ENCODE assay signal across 8 cellular contexts in the genomic region with DNA sequence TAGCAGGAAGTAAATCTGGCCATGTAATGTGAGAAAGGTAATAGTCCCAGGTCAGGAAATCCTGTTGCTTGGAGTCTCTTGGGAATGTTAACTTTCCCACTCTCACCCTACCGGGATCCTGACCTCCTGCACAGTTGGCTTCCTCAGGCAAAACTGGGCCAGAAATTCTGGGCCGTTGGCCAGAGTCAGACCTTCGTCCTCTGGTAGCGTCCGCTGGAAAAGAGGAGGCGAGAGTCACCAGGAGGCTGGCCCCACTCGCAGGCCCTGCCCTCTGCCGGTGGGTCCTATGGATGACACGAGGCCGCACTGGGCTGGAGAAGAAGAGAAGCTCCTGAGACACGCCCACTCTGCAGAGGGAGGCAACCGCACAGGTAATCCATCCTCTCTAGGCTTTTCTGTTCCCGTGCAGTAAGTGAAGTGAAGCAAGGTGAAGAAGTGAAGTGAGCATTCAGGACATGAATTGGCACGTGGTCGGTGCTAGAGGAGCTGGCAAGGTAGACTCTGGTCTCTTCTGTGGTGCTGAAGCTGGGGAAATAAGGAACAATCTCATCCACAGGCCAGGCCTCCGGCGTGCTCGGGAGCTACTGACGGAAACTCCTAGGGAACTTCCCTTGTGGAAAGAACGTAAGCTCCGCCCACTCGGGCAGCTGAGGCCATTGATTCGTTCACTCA.
A peak's percentile ranks its signal among the peaks of the same experiment; 100 is the strongest.
DNase-seq lines count a peak whose midpoint lies in the region; ATAC-seq, FAIRE-seq and TF ChIP-seq lines count a peak whose summit lies in the region.

No MANE protein-coding gene starts in this region.

- in situ Hi-C loops in GM23248 (cut with MboI), result no loop called here

- H3K27me3 ChIP-seq in GM23248 (replicated peaks; ENCODE audit: insufficient read depth) (no peaks in the 10 kb centered on the region), bronchial epithelial cell (ENCODE audit: control insufficient read depth, insufficient read depth, low read length) (peaks cover 3% of the 10 kb centered on the region)
- H3K27me3 ChIP-seq in CD8-positive, alpha-beta T cell (ENCODE audit: insufficient read depth, low read length), result no peaks in the 10 kb centered on the region

- H3K79me2 ChIP-seq in GM23248 (ENCODE audit: insufficient read depth), result no peaks in the 10 kb centered on the region

- no peak overlapping the region for H3K4me3 ChIP-seq in AG04449 (ENCODE audit: low read depth, low read length)
- H3K4me3 ChIP-seq in GM23248, result no peak overlapping the region
- H3K4me3 ChIP-seq in bronchial epithelial cell (ENCODE audit: low read depth, low read length), result no peak overlapping the region
- H3K4me3 ChIP-seq in kidney (ENCODE audit: low read length in 2 of 2), result peak overlapping the region in 1 of 2 donors; percentile 24
- no peak overlapping the region for H3K4me3 ChIP-seq in CD8-positive, alpha-beta T cell (ENCODE audit: low read depth, low read length)

- H3K27ac ChIP-seq in GM23248 (no peak overlapping the region), kidney (ENCODE audit: low read depth in 2 of 2, low read length in 2 of 2) (peak overlapping the region in 1 of 2 donors; percentile 40)
- no peak overlapping the region for H3K27ac ChIP-seq in CD8-positive, alpha-beta T cell (ENCODE audit: low read depth, low read length)

- H3K36me3 ChIP-seq in GM23248 (ENCODE audit: low read depth) (no peaks in the 10 kb centered on the region), bronchial epithelial cell (ENCODE audit: control insufficient read depth, insufficient read depth, low read length) (no peaks in the 10 kb centered on the region), kidney (ENCODE audit: control insufficient read depth in 1 of 2, insufficient read depth in 2 of 2, low read length in 2 of 2) (no peaks in the 10 kb centered on the region)
- no peaks in the 10 kb centered on the region for H3K36me3 ChIP-seq in CD8-positive, alpha-beta T cell (ENCODE audit: insufficient read depth, low read length)

- H3K9me2 ChIP-seq in GM23248 (ENCODE audit: insufficient read depth), result no peaks in the 10 kb centered on the region

- H3K4me1 Mint-ChIP-seq in CD8-positive, alpha-beta T cell (ENCODE audit: low read depth), result peaks cover 3% of the 10 kb centered on the region

- H3K4me2 ChIP-seq in GM23248 (ENCODE audit: unreplicated experiment), result no peak overlapping the region

- intact Hi-C loops in kidney (cut with DNase I), result no loop called here
- intact Hi-C loops in CD8-positive, alpha-beta T cell (cut with DNase I, micrococcal nuclease), result no loop called here

- TF ChIP-seq CTCF in AG04449 (IDR thresholded peaks at IDR 0.05; ENCODE audit: insufficient read depth, low read length, missing control alignments) (peak; percentile 46), bronchial epithelial cell (IDR thresholded peaks at IDR 0.05; ENCODE audit: insufficient read depth, low read length, severe bottlenecking) (peak; percentile 90), kidney (IDR thresholded peaks at IDR 0.05; ENCODE audit: borderline replicate concordance, extremely low read depth, insufficient read depth) (peak; percentile 63)
- TF ChIP-seq CTCF in CD8-positive, alpha-beta T cell (IDR thresholded peaks at IDR 0.05), result no peak

- CTCF ChIA-PET in AG04449 (lab: Yijun Ruan, JAX), result interaction anchor here (0.6 to 1.8 kb wide), 7 partner anchors 13 to 211 kb away, joined by 3 to 5 read pairs (median 4); no protein-coding TSS in a partner anchor
- CTCF ChIA-PET in CD8-positive, alpha-beta T cell (lab: Charles Lee), result no interaction called here

- POLR2A ChIA-PET in AG04449 (lab: Yijun Ruan, JAX), result interaction anchor here (1.0 kb wide), 1 partner anchor 58 kb away, joined by 4 read pairs; no protein-coding TSS in a partner anchor
- POLR2A ChIA-PET in CD8-positive, alpha-beta T cell (lab: Charles Lee), result no interaction called here

- FAIRE-seq in bronchial epithelial cell (lab: Jason Lieb, UNC) (peak; percentile 70), kidney (lab: Jason Lieb, UNC) (peak; percentile 88)

- peaks cover 14% of the 10 kb centered on the region for H3K27me3 Mint-ChIP-seq in CD8-positive, alpha-beta T cell (ENCODE audit: low read depth)

- H4K20me1 ChIP-seq in GM23248 (ENCODE audit: insufficient read depth), result no peaks in the 10 kb centered on the region

- no peaks in the 10 kb centered on the region for H3K9me3 ChIP-seq in GM23248 (ENCODE audit: low read depth)
- no peaks in the 10 kb centered on the region for H3K9me3 ChIP-seq in kidney (ENCODE audit: control insufficient read depth in 1 of 2, low read length in 2 of 2)
- no peaks in the 10 kb centered on the region for H3K9me3 ChIP-seq in CD8-positive, alpha-beta T cell (ENCODE audit: low read length)

- H3K4me1 ChIP-seq in GM23248 (ENCODE audit: insufficient read depth) (no peaks in the 10 kb centered on the region), kidney (ENCODE audit: control insufficient read depth in 1 of 2, insufficient read depth in 1 of 2, low read depth in 1 of 2, low read length in 2 of 2) (peaks cover 10 to 16% of the 10 kb centered on the region in 2 donors)
- H3K4me1 ChIP-seq in CD8-positive, alpha-beta T cell (ENCODE audit: insufficient read depth, low read length), result no peaks in the 10 kb centered on the region

- DNase-seq in AG04449 (ENCODE audit: low read depth, low spot score) (no peak), GM23248 (peak; percentile 64), NCI-H69 (lab: John Stamatoyannopoulos, UW) (peak; percentile 75), bronchial epithelial cell (ENCODE audit: low read depth) (peak; percentile 79), kidney (peak; percentile 94)
- DNase-seq in stimulated activated CD8-positive, alpha-beta memory T cell treated with anti-CD3 and anti-CD28 coated beads, Interleukin-4, amount 100 ng/mL, for 24 hours (ENCODE audit: low read depth), result peak; percentile 15
- DNase-seq in CD8-positive, alpha-beta T cell, result no peak

- no peak overlapping the region for H3K27ac Mint-ChIP-seq in CD8-positive, alpha-beta T cell

- no peaks in the 10 kb centered on the region for H3K9me3 Mint-ChIP-seq in CD8-positive, alpha-beta T cell

- no peaks in the 10 kb centered on the region for H3K36me3 Mint-ChIP-seq in CD8-positive, alpha-beta T cell

- no peak overlapping the region for H3K4me3 Mint-ChIP-seq in CD8-positive, alpha-beta T cell

- ATAC-seq in CD8-positive, alpha-beta T cell, result no peak
- ATAC-seq in GM18909 (IDR thresholded peaks at IDR 0.05; ENCODE audit: poor library complexity, unreplicated experiment), result no peak

- H2AFZ ChIP-seq in GM23248, result no peak overlapping the region

- peaks cover under 1% of the 10 kb centered on the region; the same call in 1 of the 2 replicates for H3F3A ChIP-seq in GM23248 (ENCODE audit: insufficient read depth)

- H3K9ac ChIP-seq in GM23248 (no peak overlapping the region), kidney (ENCODE audit: low read length in 2 of 2) (no peak overlapping the region)

- 45 to 47% methylated on average over 22 to 23 of the region's 23 CpGs for WGBS in GM23248 (ENCODE audit: low coverage in 1 of 2, low lambda C conversion rate in 2 of 2, missing lambda C conversion rate in 2 of 2), 2 experiments

Comparison
In these comparisons a context has a peak if more than half of its experiments do, and no peak if none do; other contexts are left out.
1. DNase-seq: peak in GM23248 (single experiment), NCI-H69 (single experiment), bronchial epithelial cell (single experiment), kidney (single experiment) and stimulated activated CD8-positive, alpha-beta memory T cell treated with anti-CD3 and anti-CD28 coated beads, Interleukin-4, amount 100 ng/mL, for 24 hours (single experiment); none in AG04449 (single experiment) and CD8-positive, alpha-beta T cell (0 of 7).